In the genomic region with DNA sequence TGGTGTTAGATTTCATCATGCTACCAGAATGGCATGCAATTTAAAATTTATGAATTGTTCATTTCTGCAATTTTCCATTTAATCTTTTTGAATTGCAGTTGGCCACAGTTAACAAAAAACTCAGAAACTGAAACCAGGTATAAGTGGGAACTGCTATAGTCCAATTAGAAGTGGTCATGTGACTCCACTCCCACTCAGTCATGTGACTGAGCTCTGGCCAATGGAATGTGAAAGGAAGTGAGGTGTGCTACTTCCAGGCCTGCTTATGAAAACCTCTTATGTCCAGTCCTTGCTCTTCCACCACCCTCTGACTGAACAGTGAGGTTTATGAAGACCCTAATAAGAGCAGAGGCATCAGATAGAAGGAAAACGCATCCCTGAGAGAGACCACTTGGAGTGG, we compare ENCODE assay signal across 1 cellular context.
TF ChIP-seq lines count a peak whose summit lies in the region.

No MANE protein-coding gene starts in this region.

TF ChIP-seq in K562, 482 proteins besides CTCF, POLR2A, EP300 and RAD21 (continued from another document):
- TF ChIP-seq, protein P1, sequence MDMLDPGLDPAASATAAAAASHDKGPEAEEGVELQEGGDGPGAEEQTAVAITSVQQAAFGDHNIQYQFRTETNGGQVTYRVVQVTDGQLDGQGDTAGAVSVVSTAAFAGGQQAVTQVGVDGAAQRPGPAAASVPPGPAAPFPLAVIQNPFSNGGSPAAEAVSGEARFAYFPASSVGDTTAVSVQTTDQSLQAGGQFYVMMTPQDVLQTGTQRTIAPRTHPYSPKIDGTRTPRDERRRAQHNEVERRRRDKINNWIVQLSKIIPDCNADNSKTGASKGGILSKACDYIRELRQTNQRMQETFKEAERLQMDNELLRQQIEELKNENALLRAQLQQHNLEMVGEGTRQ (CRISPR knock-in tag; IDR thresholded peaks at IDR 0.05), result peak; percentile 77
- TF ChIP-seq RBFOX2 (IDR thresholded peaks at IDR 0.05; ENCODE audit: low read depth, low read length) (no peak), GABPA (tag; conservative IDR thresholded peaks at IDR 0.05; ENCODE audit: low read depth) (no peak), SMARCB1 (IDR thresholded peaks at IDR 0.05; ENCODE audit: insufficient read length, low read depth) (no peak), CBFA2T2 (conservative IDR thresholded peaks at IDR 0.05) (peak; percentile 33; the same call in 1 of the 2 replicates), ZEB2 (IDR thresholded peaks at IDR 0.05) (no peak), ETV5 (CRISPR knock-in tag; IDR thresholded peaks at IDR 0.05; ENCODE audit: low read depth) (no peak), ZNF384 (IDR thresholded peaks at IDR 0.05; ENCODE audit: low read depth, low read length) (no peak), ZSCAN32 (CRISPR knock-in tag; IDR thresholded peaks at IDR 0.05) (no peak), PCBP2 (IDR thresholded peaks at IDR 0.05; ENCODE audit: low read depth, low read length, poor library complexity, severe bottlenecking) (no peak), CC2D1A (IDR thresholded peaks at IDR 0.05) (no peak), ZC3H11A (IDR thresholded peaks at IDR 0.05; ENCODE audit: low read depth, low read length) (no peak), ZBTB17 (CRISPR knock-in tag; IDR thresholded peaks at IDR 0.05) (no peak), GMEB1 (CRISPR knock-in tag; IDR thresholded peaks at IDR 0.05) (no peak), TOE1 (IDR thresholded peaks at IDR 0.05; ENCODE audit: borderline replicate concordance) (0 out of 2 replicates have a peak, but pooled peaks have one; percentile 58), TOE1 (CRISPR knock-in tag; IDR thresholded peaks at IDR 0.05; ENCODE audit: borderline replicate concordance, low read depth) (no peak), ZNF707 (CRISPR knock-in tag; conservative IDR thresholded peaks at IDR 0.05) (no peak), ETV6 (IDR thresholded peaks at IDR 0.05; ENCODE audit: borderline replicate concordance in 1 of 2, low read depth in 2 of 2, low read length in 1 of 2) (no peak), ETV6 (CRISPR knock-in tag; IDR thresholded peaks at IDR 0.05; ENCODE audit: borderline replicate concordance) (no peak), ESRRA (IDR thresholded peaks at IDR 0.05; ENCODE audit: borderline replicate concordance, low read depth) (no peak), RAD51 (IDR thresholded peaks at IDR 0.05; ENCODE audit: borderline replicate concordance, low read depth) (peak; percentile 84), SMARCE1 (IDR thresholded peaks at IDR 0.05) (no peak), ZBTB43 (CRISPR knock-in tag; IDR thresholded peaks at IDR 0.05) (no peak), NFE2L1 (tag; IDR thresholded peaks at IDR 0.05; ENCODE audit: borderline replicate concordance, low read depth) (no peak), HOMEZ (CRISPR knock-in tag; IDR thresholded peaks at IDR 0.05) (no peak), ID3 (CRISPR knock-in tag; IDR thresholded peaks at IDR 0.05) (no peak), ID3 (tag; IDR thresholded peaks at IDR 0.05) (no peak), PURB (CRISPR knock-in tag; IDR thresholded peaks at IDR 0.05; ENCODE audit: low read depth) (no peak), CBX2 (IDR thresholded peaks at IDR 0.05; ENCODE audit: insufficient read depth, low read length, poor library complexity, severe bottlenecking) (no peak), GATA2 (CRISPR knock-in tag; IDR thresholded peaks at IDR 0.05) (no peak), ZNF23 (CRISPR knock-in tag; IDR thresholded peaks at IDR 0.05) (no peak), ZFP36 (IDR thresholded peaks at IDR 0.05; ENCODE audit: low read depth, low read length, partially characterized antibody) (no peak), USF1 (CRISPR knock-in tag; IDR thresholded peaks at IDR 0.05) (peak; percentile 69), NRF1 (conservative IDR thresholded peaks at IDR 0.05 in 1 of 2, IDR thresholded peaks at IDR 0.05 in 1 of 2) (no peak), LCOR (CRISPR knock-in tag; IDR thresholded peaks at IDR 0.05) (no peak), TFE3 (CRISPR knock-in tag; IDR thresholded peaks at IDR 0.05) (peak; percentile 87)
- TF ChIP-seq, protein P2, sequence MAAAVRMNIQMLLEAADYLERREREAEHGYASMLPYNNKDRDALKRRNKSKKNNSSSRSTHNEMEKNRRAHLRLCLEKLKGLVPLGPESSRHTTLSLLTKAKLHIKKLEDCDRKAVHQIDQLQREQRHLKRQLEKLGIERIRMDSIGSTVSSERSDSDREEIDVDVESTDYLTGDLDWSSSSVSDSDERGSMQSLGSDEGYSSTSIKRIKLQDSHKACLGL (CRISPR knock-in tag; IDR thresholded peaks at IDR 0.05; ENCODE audit: borderline replicate concordance, poor library complexity, severe bottlenecking), result no peak
- TF ChIP-seq, protein P3, sequence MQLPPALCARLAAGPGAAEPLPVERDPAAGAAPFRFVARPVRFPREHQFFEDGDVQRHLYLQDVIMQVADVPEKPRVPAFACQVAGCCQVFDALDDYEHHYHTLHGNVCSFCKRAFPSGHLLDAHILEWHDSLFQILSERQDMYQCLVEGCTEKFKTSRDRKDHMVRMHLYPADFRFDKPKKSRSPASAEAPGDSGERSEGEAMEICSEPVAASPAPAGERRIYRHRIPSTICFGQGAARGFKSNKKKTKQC (CRISPR knock-in tag; IDR thresholded peaks at IDR 0.05), result no peak
- TF ChIP-seq, protein P4, sequence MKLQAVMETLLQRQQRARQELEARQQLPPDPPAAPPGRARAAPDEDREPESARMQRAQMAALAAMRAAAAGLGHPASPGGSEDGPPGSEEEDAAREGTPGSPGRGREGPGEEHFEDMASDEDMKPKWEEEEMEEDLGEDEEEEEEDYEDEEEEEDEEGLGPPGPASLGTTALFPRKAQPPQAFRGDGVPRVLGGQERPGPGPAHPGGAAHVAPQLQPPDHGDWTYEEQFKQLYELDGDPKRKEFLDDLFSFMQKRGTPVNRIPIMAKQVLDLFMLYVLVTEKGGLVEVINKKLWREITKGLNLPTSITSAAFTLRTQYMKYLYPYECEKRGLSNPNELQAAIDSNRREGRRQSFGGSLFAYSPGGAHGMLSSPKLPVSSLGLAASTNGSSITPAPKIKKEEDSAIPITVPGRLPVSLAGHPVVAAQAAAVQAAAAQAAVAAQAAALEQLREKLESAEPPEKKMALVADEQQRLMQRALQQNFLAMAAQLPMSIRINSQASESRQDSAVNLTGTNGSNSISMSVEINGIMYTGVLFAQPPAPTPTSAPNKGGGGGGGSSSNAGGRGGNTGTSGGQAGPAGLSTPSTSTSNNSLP (IDR thresholded peaks at IDR 0.05; ENCODE audit: borderline replicate concordance, low read depth, low read length), result no peak
